ENCODE assay signal across 8 cellular contexts in the genomic region with DNA sequence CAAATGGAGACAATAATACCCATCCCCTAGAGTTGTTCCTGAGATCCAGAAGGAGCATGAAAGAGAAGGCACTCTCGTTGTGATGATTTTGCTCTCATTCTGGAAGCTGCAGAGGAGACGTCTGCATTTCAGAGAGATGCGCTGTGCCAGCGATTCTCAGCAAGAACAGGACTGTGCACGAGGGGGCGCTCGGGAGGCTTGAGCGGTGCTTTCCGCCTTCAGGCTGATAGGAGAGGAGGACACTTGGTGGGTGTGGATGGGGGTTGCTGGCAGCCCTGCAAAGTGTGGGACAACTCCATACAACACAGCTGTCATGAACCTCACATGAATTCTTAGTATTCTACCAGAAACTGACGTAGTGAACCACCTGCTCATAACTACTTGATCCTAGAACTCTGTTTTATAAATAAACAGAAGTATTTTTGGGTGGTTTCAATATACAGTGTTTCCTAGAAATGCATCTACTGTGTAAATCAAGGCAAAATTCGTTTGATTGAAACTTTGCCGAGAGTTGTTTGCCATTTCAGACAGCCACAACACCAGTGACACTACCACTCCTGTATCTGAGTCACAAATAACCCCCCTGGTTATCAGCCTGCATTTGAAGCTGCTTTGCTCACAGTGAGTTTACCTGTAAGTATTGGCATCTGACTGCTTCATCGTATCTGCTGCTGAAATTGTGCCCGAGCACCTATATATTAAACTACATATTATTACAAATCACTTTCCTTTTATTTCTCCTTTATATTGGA. TPM values are rescaled to one million over a fixed set of nuclear protein-coding genes. Genes with fewer than 3 reads are reported as not detected.
DNase-seq lines count a peak whose midpoint lies in the region; ATAC-seq and TF ChIP-seq lines count a peak whose summit lies in the region.

No MANE protein-coding gene starts in this region.

- H3K27ac ChIP-seq in fibroblast of lung (ENCODE audit: insufficient read depth, low read length) = no peak overlapping the region

- no peaks in the 10 kb centered on the region for H3K36me3 ChIP-seq in fibroblast of lung (ENCODE audit: control insufficient read depth, insufficient read depth, low read length)

- no peak overlapping the region for H3K27ac Mint-ChIP-seq in activated T-cell treated with anti-CD3 and anti-CD28 coated beads, Interleukin-2, amount 50 U/mL, for 24 hours
- no peak overlapping the region for H3K27ac Mint-ChIP-seq in nephron progenitor cell

- peak; percentile 72 for ATAC-seq in GM19455 (IDR thresholded peaks at IDR 0.05; ENCODE audit: unreplicated experiment)

- H3K27me3 ChIP-seq in fibroblast of lung (ENCODE audit: control insufficient read depth, insufficient read depth, low read length) = no peaks in the 10 kb centered on the region

- no peaks in the 10 kb centered on the region for H3K79me2 ChIP-seq in fibroblast of lung (ENCODE audit: control insufficient read depth, insufficient read depth, low read length)

- no peaks in the 10 kb centered on the region for H4K20me1 ChIP-seq in fibroblast of lung (ENCODE audit: control insufficient read depth, extremely low read depth, insufficient read depth, low read length)

- H2AFZ ChIP-seq in fibroblast of lung (ENCODE audit: low read length) = no peak overlapping the region

- peak; percentile 77 to 92 for TF ChIP-seq CTCF in fibroblast of lung (conservative IDR thresholded peaks at IDR 0.05 in 1 of 2, IDR thresholded peaks at IDR 0.05 in 1 of 2; ENCODE audit: low read depth in 1 of 2, low read length in 2 of 2)
- peak; percentile 84 for TF ChIP-seq CTCF in nephron progenitor cell (IDR thresholded peaks at IDR 0.05)

- H3K36me3 Mint-ChIP-seq in activated T-cell treated with anti-CD3 and anti-CD28 coated beads, Interleukin-2, amount 50 U/mL, for 24 hours (ENCODE audit: low read depth) = no peaks in the 10 kb centered on the region
- no peaks in the 10 kb centered on the region for H3K36me3 Mint-ChIP-seq in nephron progenitor cell (ENCODE audit: low read depth)

- H3K9me3 Mint-ChIP-seq in activated T-cell treated with anti-CD3 and anti-CD28 coated beads, Interleukin-2, amount 50 U/mL, for 24 hours = no peaks in the 10 kb centered on the region
- peaks cover 11% of the 10 kb centered on the region for H3K9me3 Mint-ChIP-seq in nephron progenitor cell

- H3K4me1 ChIP-seq in fibroblast of lung (ENCODE audit: control insufficient read depth, extremely low read depth, insufficient read depth, low read length) = no peaks in the 10 kb centered on the region

- H3K4me3 ChIP-seq in fibroblast of lung (replicated peaks in 1 of 4; ENCODE audit: control extremely low read depth in 1 of 4, insufficient read depth in 1 of 4, low read depth in 3 of 4, low read length in 4 of 4) = no peak overlapping the region

- H3K27me3 Mint-ChIP-seq in activated T-cell treated with anti-CD3 and anti-CD28 coated beads, Interleukin-2, amount 50 U/mL, for 24 hours = peaks cover 31% of the 10 kb centered on the region
- peaks cover 2% of the 10 kb centered on the region for H3K27me3 Mint-ChIP-seq in nephron progenitor cell (ENCODE audit: low read depth, poor library complexity)

- DNase-seq in CD1c-positive myeloid dendritic cell (ENCODE audit: extremely low spot score) (peak; percentile 85), HuH-7.5 (ENCODE audit: low spot score) (peak; percentile 28), OCI-M2 (lab: John Stamatoyannopoulos, UW; ENCODE audit: unreplicated experiment) (peak; percentile 5), fibroblast of lung (ENCODE audit: low read depth in 2 of 2) (peak; percentile 48 to 53), nephron progenitor cell (peak; percentile 93)
- peak; percentile 81 for DNase-seq in activated T-cell treated with anti-CD3 and anti-CD28 coated beads, Interleukin-2, amount 50 U/mL, for 24 hours
- DNase-seq in stimulated activated naive CD4-positive, alpha-beta T cell treated with Interleukin-2 at 50 U/mL for 16 hours (lab: John Stamatoyannopoulos, UW) = peak; percentile 59

- peaks cover 5% of the 10 kb centered on the region for H3K4me1 Mint-ChIP-seq in activated T-cell treated with anti-CD3 and anti-CD28 coated beads, Interleukin-2, amount 50 U/mL, for 24 hours (ENCODE audit: low read depth)
- H3K4me1 Mint-ChIP-seq in nephron progenitor cell = peaks cover 11% of the 10 kb centered on the region

- no peak overlapping the region for H3K4me3 Mint-ChIP-seq in activated T-cell treated with anti-CD3 and anti-CD28 coated beads, Interleukin-2, amount 50 U/mL, for 24 hours
- H3K4me3 Mint-ChIP-seq in nephron progenitor cell = no peak overlapping the region

- H3K9ac ChIP-seq in fibroblast of lung (ENCODE audit: insufficient read depth, low read length) = no peak overlapping the region

- H3K9me3 ChIP-seq in fibroblast of lung (ENCODE audit: control insufficient read depth, insufficient read depth, low read depth, low read length) = no peaks in the 10 kb centered on the region

- no peak overlapping the region for H3K4me2 ChIP-seq in fibroblast of lung (ENCODE audit: extremely low read depth, insufficient read depth, low read length)

RNA-seq across cellular contexts. Expression of a gene that starts 39.5 kb away (rescaled TPM):
- not detected in 2 replicates for total RNA-seq in fibroblast of lung
- 0.02 TPM in 1 of 2 replicates, not detected in the other for polyA plus RNA-seq in fibroblast of lung
- polyA plus RNA-seq in fibroblast of lung (2012) = not detected in 2 replicates
- polyA minus RNA-seq in fibroblast of lung (ENCODE audit: low replicate concordance) = not detected in 2 replicates

Comparison
In these comparisons a context has a peak if more than half of its experiments do, and no peak if none do; other contexts are left out.
1. DNase-seq: peak in every context shown above with its lines; median percentile 93 in nephron progenitor cell; 85 in CD1c-positive myeloid dendritic cell; 81 in activated T-cell treated with anti-CD3 and anti-CD28 coated beads, Interleukin-2, amount 50 U/mL, for 24 hours; 59 in stimulated activated naive CD4-positive, alpha-beta T cell treated with Interleukin-2 at 50 U/mL for 16 hours; 50 in fibroblast of lung; 28 in HuH-7.5; 5 in OCI-M2.